ENCODE assay signal across 1 cellular context in the genomic region with DNA sequence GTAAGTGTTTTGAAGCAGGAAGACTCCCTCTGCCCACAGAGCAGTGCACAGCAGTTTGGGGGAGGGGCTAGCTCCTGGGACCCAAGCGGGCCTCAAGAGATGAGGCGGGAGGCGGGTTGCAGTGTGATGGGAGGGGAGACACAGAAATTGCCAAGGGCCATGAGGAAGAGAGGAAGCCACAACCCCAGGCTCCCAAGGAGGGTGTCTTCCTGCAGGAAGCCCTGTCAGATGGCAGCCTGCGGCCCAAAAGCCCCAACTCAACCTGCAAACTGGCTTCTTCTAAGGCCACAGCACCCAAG.
TF ChIP-seq lines count a peak whose summit lies in the region.

No MANE protein-coding gene starts in this region.

TF ChIP-seq in H1, 55 proteins besides CTCF, POLR2A, EP300 and RAD21:
- TF ChIP-seq CHD2 (IDR thresholded peaks at IDR 0.05; ENCODE audit: low read length) = no peak
- 0 out of 2 replicates have a peak, but pooled peaks have one; percentile 35 for TF ChIP-seq SP1 (IDR thresholded peaks at IDR 0.05; ENCODE audit: low read depth, low read length)
- no peak for TF ChIP-seq HDAC2 (IDR thresholded peaks at IDR 0.05; ENCODE audit: borderline replicate concordance in 1 of 2, low read depth in 2 of 2, low read length in 2 of 2)
- TF ChIP-seq KDM4A (IDR thresholded peaks at IDR 0.05; ENCODE audit: low read depth, low read length, severe bottlenecking) = peak; percentile 41
- TF ChIP-seq, protein P1, sequence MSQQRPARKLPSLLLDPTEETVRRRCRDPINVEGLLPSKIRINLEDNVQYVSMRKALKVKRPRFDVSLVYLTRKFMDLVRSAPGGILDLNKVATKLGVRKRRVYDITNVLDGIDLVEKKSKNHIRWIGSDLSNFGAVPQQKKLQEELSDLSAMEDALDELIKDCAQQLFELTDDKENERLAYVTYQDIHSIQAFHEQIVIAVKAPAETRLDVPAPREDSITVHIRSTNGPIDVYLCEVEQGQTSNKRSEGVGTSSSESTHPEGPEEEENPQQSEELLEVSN (IDR thresholded peaks at IDR 0.05) = peak; percentile 90
- TF ChIP-seq CREB1 (IDR thresholded peaks at IDR 0.05) = peak; percentile 38; the same call in 1 of the 2 replicates
- TF ChIP-seq, protein P2, sequence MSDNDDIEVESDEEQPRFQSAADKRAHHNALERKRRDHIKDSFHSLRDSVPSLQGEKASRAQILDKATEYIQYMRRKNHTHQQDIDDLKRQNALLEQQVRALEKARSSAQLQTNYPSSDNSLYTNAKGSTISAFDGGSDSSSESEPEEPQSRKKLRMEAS (IDR thresholded peaks at IDR 0.05) = peak; percentile 70
